ENCODE assay signal across 22 cellular contexts in genomic region chr14:75896341-75896740, GRCh38.
DNase-seq lines count a peak whose midpoint lies in the region; ATAC-seq, FAIRE-seq and TF ChIP-seq lines count a peak whose summit lies in the region.
"Had no signal": no experiment of that assay in that cellular context is flagged by ENCODE, and none has a peak within 500 bp of the region (broad histone marks: within the 10 kb centered on the region; RNA-seq: fewer than 3 reads in every experiment).

No MANE protein-coding gene starts in this region.

- TF ChIP-seq CTCF in type B pancreatic cell (conservative IDR thresholded peaks at IDR 0.05), result no peak

- H3K27ac Mint-ChIP-seq in type B pancreatic cell, result peak overlapping the region; percentile 14
- H3K27ac Mint-ChIP-seq: CD14-positive monocyte, HFFc6 had no signal

- no peaks in the 10 kb centered on the region for H3K27me3 ChIP-seq in HAP-1 (ENCODE audit: low read depth)
- H3K27me3 ChIP-seq: MG63 had no signal

- H3K27me3 Mint-ChIP-seq in type B pancreatic cell, result no peaks in the 10 kb centered on the region

- ATAC-seq in GM19035 (IDR thresholded peaks at IDR 0.05; ENCODE audit: unreplicated experiment), result no peak
- ATAC-seq in HG03571 (IDR thresholded peaks at IDR 0.05; ENCODE audit: unreplicated experiment), result no peak

- H3K9me3 Mint-ChIP-seq in type B pancreatic cell, result no peaks in the 10 kb centered on the region
- H3K9me3 Mint-ChIP-seq: CD14-positive monocyte, HFFc6 had no signal

- no peak overlapping the region for H3K4me3 ChIP-seq in HAP-1
- H3K4me3 ChIP-seq: MG63 had no signal

- peak; percentile 40 for FAIRE-seq in HTR-8/SVneo (lab: Jason Lieb, UNC)
- FAIRE-seq: H54 had no signal

- peaks cover 8% of the 10 kb centered on the region for H3K4me1 Mint-ChIP-seq in type B pancreatic cell (ENCODE audit: unreplicated experiment)
- H3K4me1 Mint-ChIP-seq: CD14-positive monocyte had no signal

- in situ Hi-C loops in HAP-1 (cut with MboI; ENCODE audit: low sequenced_read_pairs), result no loop called here

- H3K4me3 Mint-ChIP-seq in type B pancreatic cell, result no peak overlapping the region
- H3K4me3 Mint-ChIP-seq: CD14-positive monocyte, HFFc6 had no signal

- H3K4me1 ChIP-seq in HAP-1, result no peaks in the 10 kb centered on the region

- DNase-seq in HTR-8/SVneo (ENCODE audit: insufficient read length, low spot score), result no peak
- DNase-seq in astrocyte of the hippocampus (ENCODE audit: low read depth, low spot score), result peak; percentile 61
- DNase-seq in iris pigment epithelial cell (ENCODE audit: low read depth), result peak; percentile 72
- DNase-seq in type B pancreatic cell (ENCODE audit: extremely low spot score, unreplicated experiment), result no peak
- DNase-seq in HAP-1 (ENCODE audit: low spot score in 2 of 2), result no peak
- DNase-seq: AML-193; DMS 273 treated with DMSO at 0.1 percent for 48 hours; DND-41; HFFc6; IMR-90; MG63; NCI-H1092; NCI-H1436 treated with DMSO at 0.1 percent for 48 hours; NCI-H2029; NCI-H2171; NCI-H526; NK-92 treated with Interleukin-12 subunit alpha and Interleukin-12 subunit beta, amount 100 ng/mL, for 24 hours; Right ventricle myocardium superior had no signal

- no peaks in the 10 kb centered on the region for H3K36me3 ChIP-seq in HAP-1 (replicated peaks)
- H3K36me3 ChIP-seq: MG63 had no signal

- H3K9me3 ChIP-seq in HAP-1, result no peaks in the 10 kb centered on the region
- H3K9me3 ChIP-seq: MG63 had no signal

- H3K36me3 Mint-ChIP-seq in type B pancreatic cell, result peaks cover 7% of the 10 kb centered on the region

Comparison
In these comparisons a context has a peak if more than half of its experiments do, and no peak if none do; other contexts are left out.
1. DNase-seq: peak in astrocyte of the hippocampus (single experiment) and iris pigment epithelial cell (single experiment); none in HTR-8/SVneo (single experiment), type B pancreatic cell (single experiment) and HAP-1 (0 of 2).